In genomic region chr2:96584017-96584416, GRCh38 we compare ENCODE assay signal across 30 cellular contexts. TPM values are rescaled to one million over a fixed set of nuclear protein-coding genes. Genes with fewer than 3 reads are reported as not detected.
DNase-seq lines count a peak whose midpoint lies in the region; ATAC-seq and TF ChIP-seq lines count a peak whose summit lies in the region.
"Had no signal": no experiment of that assay in that cellular context is flagged by ENCODE, and none has a peak within 500 bp of the region (broad histone marks: within the 10 kb centered on the region; RNA-seq: fewer than 3 reads in every experiment).

No MANE protein-coding gene starts in this region.

- no peak overlapping the region for H2BK20ac ChIP-seq in IMR-90 (ENCODE audit: low read depth, low read length)

- no peak overlapping the region for H2BK120ac ChIP-seq in IMR-90 (ENCODE audit: low read depth, low read length)

- H2BK5ac ChIP-seq in IMR-90 (ENCODE audit: low read depth, low read length, poor library complexity, severe bottlenecking) = no peak overlapping the region

- H3K9ac ChIP-seq in IMR-90 (ENCODE audit: low read depth, low read length) = no peak overlapping the region

- no peak overlapping the region for H3K56ac ChIP-seq in IMR-90 (ENCODE audit: extremely low read depth, insufficient read depth, low read length)

- no peak overlapping the region for H2BK15ac ChIP-seq in IMR-90 (ENCODE audit: low read depth, low read length)

- H3K27me3 ChIP-seq in IMR-90 (ENCODE audit: control insufficient read depth, insufficient read depth, low read length) (no peaks in the 10 kb centered on the region), brain microvascular endothelial cell (replicated peaks) (no peaks in the 10 kb centered on the region)
- H3K27me3 ChIP-seq: colonic mucosa, spleen had no signal

- H3K23ac ChIP-seq in IMR-90 (ENCODE audit: low read depth, low read length) = no peak overlapping the region

- dilution Hi-C loops in IMR-90 (cut with HindIII; ENCODE audit: low sequenced_read_pairs, unreplicated experiment) = no loop called here

- no peaks in the 10 kb centered on the region for H4K20me1 ChIP-seq in IMR-90 (ENCODE audit: insufficient read depth, low read length)

- H3K9me1 ChIP-seq in IMR-90 (ENCODE audit: insufficient read depth, low read length) = peaks cover 2% of the 10 kb centered on the region; the same call in 1 of the 2 replicates

- no peak overlapping the region for H4K8ac ChIP-seq in IMR-90 (ENCODE audit: low read depth in 2 of 2, low read length in 2 of 2)

- ATAC-seq in IMR-90 (ENCODE audit: low read depth) = peak; percentile 64
- no peak for ATAC-seq in HG02884 (IDR thresholded peaks at IDR 0.05; ENCODE audit: unreplicated experiment)
- ATAC-seq: activated T-helper 17 cell treated with anti-CD3 and anti-CD28 coated beads, Interleukin-2, amount 50 U/mL, for 72 hours; lower lobe of right lung had no signal

- no peak overlapping the region for H3K4me3 ChIP-seq in IMR-90 (ENCODE audit: insufficient read depth, low read depth, low read length)
- H3K4me3 ChIP-seq in brain microvascular endothelial cell (ENCODE audit: low read depth, low read length) = no peak overlapping the region
- H3K4me3 ChIP-seq: colonic mucosa, lower lobe of right lung, PC-9, spleen, thoracic aorta had no signal

- H2AFZ ChIP-seq in IMR-90 (replicated peaks; ENCODE audit: low read length, poor library complexity) = no peak overlapping the region
- H2AFZ ChIP-seq: PC-9 had no signal

- no peak for TF ChIP-seq RAD21 in IMR-90 (IDR thresholded peaks at IDR 0.05; ENCODE audit: low read length)

- peaks cover 0 to 4% of the 10 kb centered on the region in 2 experiments; a peak in 2 of 4 replicates for H3K79me1 ChIP-seq in IMR-90 (ENCODE audit: low read depth in 1 of 2, low read length in 2 of 2)

- TF ChIP-seq POLR2A in IMR-90 (IDR thresholded peaks at IDR 0.05; ENCODE audit: low read depth, low read length) = no peak

- WGBS in IMR-90 (ENCODE audit: extremely low coverage in 2 of 2, insufficient read length in 1 of 2), 2 experiments = no CpG with 5 or more reads among the region's 4 CpGs

- H3K36me3 ChIP-seq in IMR-90 (ENCODE audit: control insufficient read depth, insufficient read depth, low read length) (peaks cover 2% of the 10 kb centered on the region; the same call in 1 of the 2 replicates), brain microvascular endothelial cell (replicated peaks) (no peaks in the 10 kb centered on the region)
- H3K36me3 ChIP-seq: colonic mucosa, thoracic aorta had no signal

- no peak overlapping the region for H4K5ac ChIP-seq in IMR-90 (ENCODE audit: low read depth, low read length)

- no peak overlapping the region for H3K14ac ChIP-seq in IMR-90 (replicated peaks; ENCODE audit: low read depth, low read length)

- TF ChIP-seq CTCF in IMR-90 (conservative IDR thresholded peaks at IDR 0.05; ENCODE audit: low read depth, low read length) (no peak), brain microvascular endothelial cell (IDR thresholded peaks at IDR 0.05; ENCODE audit: low read depth, low read length, missing control alignments) (no peak), RWPE1 (conservative IDR thresholded peaks at IDR 0.05; ENCODE audit: low read depth) (no peak), GM20000 (IDR thresholded peaks at IDR 0.05; ENCODE audit: extremely low read depth, missing control alignments) (no peak)

- no peak overlapping the region for H2AK5ac ChIP-seq in IMR-90 (ENCODE audit: low read depth, low read length)

- no peak overlapping the region for H3K4me2 ChIP-seq in IMR-90 (ENCODE audit: low read depth, low read length)
- H3K4me2 ChIP-seq: PC-9 had no signal

- intact Hi-C loops in IMR-90 (cut with micrococcal nuclease) = no loop called here

- no peaks in the 10 kb centered on the region for H3K9me3 ChIP-seq in IMR-90 (ENCODE audit: control insufficient read depth, insufficient read depth, low read length)
- H3K9me3 ChIP-seq: colonic mucosa, lower lobe of right lung, spleen, thoracic aorta had no signal

- no TSS peak for BruUV-seq in IMR-90 (replicated peaks; lab: Mats Ljungman, UMichigan)

- POLR2A ChIA-PET in IMR-90 (lab: Charles Lee; ENCODE audit: unreplicated experiment) (no interaction called here), RWPE1 (lab: Yijun Ruan, JAX; ENCODE audit: low non-redundant PET) (no interaction called here)

- H3K4ac ChIP-seq in IMR-90 (ENCODE audit: low read depth, low read length) = no peak overlapping the region

- H3K4me1 ChIP-seq in IMR-90 (ENCODE audit: control insufficient read depth, insufficient read depth, low read length) = no peaks in the 10 kb centered on the region
- H3K4me1 ChIP-seq: colonic mucosa, lower lobe of right lung, spleen had no signal

- no peak overlapping the region for H4K91ac ChIP-seq in IMR-90 (ENCODE audit: insufficient read depth, low read depth, low read length)

- no peak overlapping the region for H2AK9ac ChIP-seq in IMR-90 (replicated peaks; ENCODE audit: low read depth, low read length, poor library complexity)

- no peak overlapping the region for H3K18ac ChIP-seq in IMR-90 (ENCODE audit: low read depth, low read length)

- in situ Hi-C loops in IMR-90 (cut with MboI; ENCODE audit: low sequenced_read_pairs) (no loop called here), brain microvascular endothelial cell (cut with HindIII; ENCODE audit: low pct_ligation_motif_present, low sequenced_read_pairs) (no loop called here)

- no peak overlapping the region for H3K27ac ChIP-seq in IMR-90 (ENCODE audit: insufficient read depth, low read length)
- no peak overlapping the region for H3K27ac ChIP-seq in brain microvascular endothelial cell
- H3K27ac ChIP-seq in RWPE1 = no peak overlapping the region
- H3K27ac ChIP-seq: colonic mucosa, lower lobe of right lung, PC-9, spleen, thoracic aorta, WERI-Rb-1 had no signal

- CTCF ChIA-PET in IMR-90 (lab: Yijun Ruan, JAX) = interaction anchor here (1.0 kb wide), 1 partner anchor 30 kb away, joined by 3 read pairs; no protein-coding TSS in a partner anchor
- CTCF ChIA-PET in RWPE1 (lab: Yijun Ruan, JAX) = interaction anchor here (0.5 kb wide), 1 partner anchor 540 kb away, joined by 3 read pairs; no protein-coding TSS in a partner anchor

- DNase-seq in EL (peak; percentile 59), IMR-90 (peak; percentile 38), brain microvascular endothelial cell (peak; percentile 32), kidney glomerular epithelial cell (lab: John Stamatoyannopoulos, UW) (peak; percentile 12), RWPE1 (ENCODE audit: low spot score) (no peak), mucosa of gallbladder (ENCODE audit: low spot score) (no peak), GM20000 (ENCODE audit: low spot score) (no peak)
- DNase-seq: activated CD4-positive, alpha-beta T cell treated with anti-CD3 and anti-CD28 coated beads, Interleukin-2, amount 10 ng/mL, durations not matched to agents 7 days and 5 days; activated CD8-positive, alpha-beta memory T cell treated with anti-CD3 and anti-CD28 coated beads, Interleukin-2, amount 50 U/mL, for 4 hours; colonic mucosa; endodermal cell; H9; immature natural killer cell; Karpas-422; lower lobe of right lung; NCI-H1092 treated with DMSO at 0.1 percent for 48 hours; NCI-H1930; NCI-H446 treated with DMSO at 0.1 percent for 48 hours; PC-9; spleen; stimulated activated CD4-positive, alpha-beta T cell treated with anti-CD3 and anti-CD28 coated beads, Interleukin-4, amount 100 ng/mL, for 1 hour; stimulated activated naive CD4-positive, alpha-beta T cell; WERI-Rb-1 had no signal

TF ChIP-seq in IMR-90, 13 proteins besides CTCF, POLR2A, EP300 and RAD21 (continues in another document):
- no peak for TF ChIP-seq NFE2L2 (IDR thresholded peaks at IDR 0.05; ENCODE audit: low read depth, low read length)
- TF ChIP-seq USF2 (IDR thresholded peaks at IDR 0.05; ENCODE audit: low read depth, low read length) = no peak
- TF ChIP-seq CHD1 (IDR thresholded peaks at IDR 0.05; ENCODE audit: low read depth, low read length) = no peak
- no peak for TF ChIP-seq MAFK (IDR thresholded peaks at IDR 0.05; ENCODE audit: low read depth, low read length)
- no peak for TF ChIP-seq RFX5 (IDR thresholded peaks at IDR 0.05; ENCODE audit: low read depth, low read length)
- no peak for TF ChIP-seq ELK1 (IDR thresholded peaks at IDR 0.05; ENCODE audit: borderline replicate concordance, low read depth, low read length)
- TF ChIP-seq BHLHE40 (IDR thresholded peaks at IDR 0.05; ENCODE audit: low read depth, low read length) = no peak
- TF ChIP-seq MAZ (IDR thresholded peaks at IDR 0.05; ENCODE audit: borderline replicate concordance, low read depth, low read length) = no peak
- no peak for TF ChIP-seq FOS (IDR thresholded peaks at IDR 0.05; ENCODE audit: low read depth, low read length)
- no peak for TF ChIP-seq SMC3 (IDR thresholded peaks at IDR 0.05; ENCODE audit: low read depth, low read length)

RNA-seq across cellular contexts. Expression of gene ARID5A, which starts 47.5 kb away (rescaled TPM):
- total RNA-seq in IMR-90 (2012; rRNA removed) = 2.2 and 2.3 TPM in 2 replicates
- polyA plus RNA-seq in IMR-90 (2012; rRNA removed) = 6.7 and 7.2 TPM in 2 replicates
- polyA plus RNA-seq in IMR-90 (2012; cell fraction: cytosol; rRNA removed) = 4.4 and 7.1 TPM in 2 replicates
- polyA plus RNA-seq in IMR-90 (2012; cell fraction: nucleus; rRNA removed; ENCODE audit: low replicate concordance) = 9.5 and 20.2 TPM in 2 replicates
- 30.2 TPM for total RNA-seq in mucosa of gallbladder

RNA-seq across cellular contexts. Expression of gene KANSL3, which starts 54.1 kb away (rescaled TPM):
- 25.0 and 26.3 TPM in 2 replicates for total RNA-seq in IMR-90 (2012; rRNA removed)
- 19.5 and 22.2 TPM in 2 replicates for polyA plus RNA-seq in IMR-90 (2012; rRNA removed)
- 8.4 and 8.6 TPM in 2 replicates for polyA plus RNA-seq in IMR-90 (2012; cell fraction: cytosol; rRNA removed)
- 41.0 and 52.4 TPM in 2 replicates for polyA plus RNA-seq in IMR-90 (2012; cell fraction: nucleus; rRNA removed; ENCODE audit: low replicate concordance)
- total RNA-seq in mucosa of gallbladder = 38.7 TPM

RNA-seq across cellular contexts. Expression of gene FER1L5, which starts 58.5 kb away (rescaled TPM):
- total RNA-seq in IMR-90 (2012; rRNA removed) = 0.28 and 0.36 TPM in 2 replicates
- 0.09 and 0.15 TPM in 2 replicates for polyA plus RNA-seq in IMR-90 (2012; rRNA removed)
- under 0.01 and 0.03 TPM in 2 replicates for polyA plus RNA-seq in IMR-90 (2012; cell fraction: cytosol; rRNA removed)
- polyA plus RNA-seq in IMR-90 (2012; cell fraction: nucleus; rRNA removed; ENCODE audit: low replicate concordance) = 0.38 and 0.86 TPM in 2 replicates
- 1.1 TPM for total RNA-seq in mucosa of gallbladder
- total RNA-seq: activated CD4-positive, alpha-beta T cell treated with anti-CD3 and anti-CD28 coated beads, Interleukin-2, amount 10 ng/mL, durations not matched to agents 7 days and 5 days; activated T-helper 17 cell treated with anti-CD3 and anti-CD28 coated beads, Interleukin-2, amount 50 U/mL, for 72 hours; colonic mucosa; G401; HT-29; SK-MEL-5; T-helper 2 cell treated with Interferon-gamma antibody and Interleukin-4, amounts not matched to agents 100 ng/mL and 5 ng/mL, for 36 hours; thoracic aorta had no signal
- polyA plus RNA-seq: immature natural killer cell had no signal

Comparison
In these comparisons a context has a peak if more than half of its experiments do, and no peak if none do; other contexts are left out.
1. DNase-seq: peak in EL (single experiment), IMR-90 (single experiment), brain microvascular endothelial cell (single experiment) and kidney glomerular epithelial cell (single experiment); none in RWPE1 (single experiment), mucosa of gallbladder (single experiment) and GM20000 (single experiment).